ENCODE assay signal across 1 cellular context in genomic region chr11:31809857-31810778, GRCh38.
TF ChIP-seq lines count a peak whose summit lies in the region.

No MANE protein-coding gene starts in this region.

TF ChIP-seq in GM12878, 131 proteins besides CTCF, POLR2A, EP300 and RAD21 (continued from another document):
- no peak for TF ChIP-seq ZBTB4 (CRISPR knock-in tag; IDR thresholded peaks at IDR 0.05)
- TF ChIP-seq ZZZ3 (IDR thresholded peaks at IDR 0.05; ENCODE audit: control insufficient read depth, insufficient read length, low read depth) = no peak
- no peak for TF ChIP-seq E2F4 (IDR thresholded peaks at IDR 0.05; ENCODE audit: low read depth, low read length)
- TF ChIP-seq HDAC6 (IDR thresholded peaks at IDR 0.05; ENCODE audit: unreplicated experiment) = peak; percentile 66
- no peak for TF ChIP-seq ZBTB40 (IDR thresholded peaks at IDR 0.05; ENCODE audit: borderline replicate concordance)
- no peak for TF ChIP-seq KDM1A (IDR thresholded peaks at IDR 0.05; ENCODE audit: borderline replicate concordance)
- no peak for TF ChIP-seq ZNF24 (IDR thresholded peaks at IDR 0.05)
- no peak for TF ChIP-seq TBL1XR1 (IDR thresholded peaks at IDR 0.05; ENCODE audit: low read depth, low read length)
- TF ChIP-seq CEBPZ (IDR thresholded peaks at IDR 0.05; ENCODE audit: low read depth, low read length) = no peak
- no peak for TF ChIP-seq CREB1 (IDR thresholded peaks at IDR 0.05; ENCODE audit: low read depth)
- TF ChIP-seq SUZ12 (IDR thresholded peaks at IDR 0.05; ENCODE audit: unreplicated experiment) = peak; percentile 68
- TF ChIP-seq SKIL (IDR thresholded peaks at IDR 0.05; ENCODE audit: low read depth, poor library complexity, severe bottlenecking) = no peak
